ENCODE assay signal across 2 cellular contexts in genomic region chr6:32473378-32474348, GRCh38.
A peak's percentile ranks its signal among the peaks of the same experiment; 100 is the strongest.
TF ChIP-seq lines count a peak whose summit lies in the region.
"Not testable (repeated sequence)": the region's sequence is repeated elsewhere in the genome, so short reads cannot be mapped to it uniquely, and the experiment has no call there.

No MANE protein-coding gene starts in this region.

TF ChIP-seq in GM23338, 12 proteins besides CTCF, POLR2A, EP300 and RAD21:
- 0 out of 2 replicates have a peak, but pooled peaks have one; percentile 32 for TF ChIP-seq ZNF462 (CRISPR knock-in tag; IDR thresholded peaks at IDR 0.05)
- TF ChIP-seq CREB1 (CRISPR knock-in tag; IDR thresholded peaks at IDR 0.05; ENCODE audit: low read depth), result peak; percentile 60
TF ChIP-seq in GM23338: peak in this region for 2; not testable (repeated sequence) for 10.

TF ChIP-seq in K562, 482 proteins besides CTCF, POLR2A, EP300 and RAD21:
- peak; percentile 25; the same call in 1 of the 2 replicates for TF ChIP-seq EP400 (IDR thresholded peaks at IDR 0.05)
- TF ChIP-seq CREB1 (IDR thresholded peaks at IDR 0.05); ATF1 (CRISPR knock-in tag; IDR thresholded peaks at IDR 0.05); CEBPG (CRISPR knock-in tag; IDR thresholded peaks at IDR 0.05): not testable (repeated sequence)
- peak; percentile 70 for TF ChIP-seq CREB1 (CRISPR knock-in tag; IDR thresholded peaks at IDR 0.05)
- peak; percentile 89 for TF ChIP-seq ATF1 (tag; IDR thresholded peaks at IDR 0.05)
- TF ChIP-seq ZNF175 (CRISPR knock-in tag; IDR thresholded peaks at IDR 0.05; ENCODE audit: low read depth), result 0 out of 2 replicates have a peak, but pooled peaks have one; percentile 21
- peak; percentile 96 for TF ChIP-seq RFX5 (IDR thresholded peaks at IDR 0.05; ENCODE audit: low read depth, low read length)
- TF ChIP-seq CEBPG (tag; conservative IDR thresholded peaks at IDR 0.05 in 1 of 2, IDR thresholded peaks at IDR 0.05 in 1 of 2), result peak in 1 of 2 experiments; percentile 14; a peak in 2 of 4 replicates
- TF ChIP-seq CREM (IDR thresholded peaks at IDR 0.05; ENCODE audit: low read depth), result peak; percentile 73; the same call in 1 of the 2 replicates
- TF ChIP-seq FOS (IDR thresholded peaks at IDR 0.05; ENCODE audit: extremely low read depth, insufficient read length), result peak; percentile 48
TF ChIP-seq in K562: peak in this region for 8; not testable (repeated sequence) for 474.
